ENCODE assay signal across 18 cellular contexts in the genomic region with DNA sequence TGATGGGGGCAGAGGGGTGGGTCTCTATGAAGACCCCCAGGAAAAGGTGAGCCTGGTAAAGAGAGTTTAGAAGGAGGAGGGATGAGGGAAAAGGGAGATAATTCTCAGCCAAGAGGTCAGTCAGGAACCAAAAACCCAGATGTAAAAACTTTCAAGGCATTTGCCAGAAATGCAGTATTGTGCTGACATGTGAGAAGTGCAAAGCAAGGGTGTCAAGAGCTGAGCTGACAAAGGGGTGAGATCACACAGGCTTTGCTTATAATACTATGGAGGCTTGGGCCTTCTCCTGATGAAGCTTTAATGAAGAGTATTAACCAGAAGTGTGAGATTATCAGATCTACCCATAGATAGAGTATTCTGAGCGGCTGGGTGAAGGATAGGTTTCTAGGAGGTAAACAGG. TPM values are rescaled to one million over a fixed set of nuclear protein-coding genes. Genes with fewer than 3 reads are reported as not detected.
"Had no signal": no experiment of that assay in that cellular context is flagged by ENCODE, and none has a peak within 500 bp of the region (broad histone marks: within the 10 kb centered on the region; RNA-seq: fewer than 3 reads in every experiment).

No MANE protein-coding gene starts in this region.

- H3K27me3 ChIP-seq: MG63 had no signal

- H3K4me2 ChIP-seq: SK-N-SH had no signal

- H3K9me3 ChIP-seq: MG63, SK-N-SH had no signal

- ATAC-seq: HepG2 had no signal

- H3K4me3 ChIP-seq: MG63 had no signal

- H3K9ac ChIP-seq: SK-N-SH had no signal

- H3K36me3 ChIP-seq: MG63 had no signal

- DNase-seq: IMR-90, Karpas-422, KG1, MG63, NCI-H1092 treated with DMSO at 0.1 percent for 48 hours, NCI-H1436, NCI-H1694, NCI-H187 treated with DMSO at 0.1 percent for 48 hours, NCI-H2029 treated with DMSO at 0.1 percent for 48 hours, NCI-H2171 treated with DMSO at 0.1 percent for 48 hours, NCI-H345, NCI-H446 treated with DMSO at 0.1 percent for 48 hours, NCI-H510A treated with DMSO at 0.1 percent for 48 hours, NCI-H526, RPMI8226, SHP77, SK-N-SH had no signal

RNA-seq across cellular contexts. Expression of a gene that starts 52.8 kb away (rescaled TPM):
- total RNA-seq: IMR-90 had no signal
